16 cellular contexts compared by ENCODE assay signal in genomic region chr5:78783434-78784130, GRCh38.
A peak's percentile ranks its signal among the peaks of the same experiment; 100 is the strongest.
DNase-seq lines count a peak whose midpoint lies in the region; ATAC-seq, FAIRE-seq and TF ChIP-seq lines count a peak whose summit lies in the region.
"Had no signal": no experiment of that assay in that cellular context is flagged by ENCODE, and none has a peak within 500 bp of the region (broad histone marks: within the 10 kb centered on the region; RNA-seq: fewer than 3 reads in every experiment).

No MANE protein-coding gene starts in this region.

- H3K36me3 ChIP-seq in K562 (ENCODE audit: control insufficient read depth, insufficient read depth, low read length): no peaks in the 10 kb centered on the region
- H3K36me3 ChIP-seq: HAP-1 had no signal

- H3K4me1 Mint-ChIP-seq in endothelial cell (ENCODE audit: unreplicated experiment): peaks cover 9% of the 10 kb centered on the region

- no peak for TF ChIP-seq RAD21 in K562 (CRISPR knock-in tag; conservative IDR thresholded peaks at IDR 0.05 in 1 of 2, IDR thresholded peaks at IDR 0.05 in 1 of 2)

- H3K27me3 ChIP-seq in K562 (ENCODE audit: control insufficient read depth in 2 of 2, insufficient read depth in 2 of 2, low read length in 2 of 2): no peaks in the 10 kb centered on the region
- H3K27me3 ChIP-seq: BLaER1 treated with 17β-estradiol and CSF1 and Interleukin-3, amounts not matched to agents 10 nM and 100 nM had no signal

- CTCF ChIA-PET in K562 (lab: Yijun Ruan, JAX; ENCODE audit: low intra/inter-chr PET ratio): no interaction called here

- WGBS in K562 (ENCODE audit: insufficient coverage, low coverage, missing lambda C conversion rate): 56% methylated on average over 2 of the region's 2 CpGs

- POLR2A ChIA-PET in K562 (lab: Yijun Ruan, JAX): no interaction called here

- H3K27ac ChIP-seq in K562 (ENCODE audit: extremely low read depth, low read depth, low read length): no peak overlapping the region
- H3K27ac ChIP-seq: BLaER1 treated with 17β-estradiol and CSF1 and Interleukin-3, amounts not matched to agents 10 nM and 100 nM had no signal

- FAIRE-seq in A204.1 (lab: Jason Lieb, UNC) (peak; percentile 39), K562 (lab: Jason Lieb, UNC) (no peak)

- no peak for ATAC-seq in K562
- ATAC-seq in HG03460 (IDR thresholded peaks at IDR 0.05; ENCODE audit: unreplicated experiment): no peak
- no peak for ATAC-seq in HG03521 (IDR thresholded peaks at IDR 0.05; ENCODE audit: unreplicated experiment)
- ATAC-seq: CD8-positive, alpha-beta T cell had no signal

- DNase-seq in GM03348 (ENCODE audit: low spot score): peak; percentile 18
- DNase-seq in K562 (ENCODE audit: extremely low read depth in 1 of 4, low spot score in 3 of 4): no peak
- DNase-seq in fibroblast of the aortic adventitia (ENCODE audit: low read depth): peak; percentile 39
- no peak for DNase-seq in endothelial cell (ENCODE audit: low spot score)
- DNase-seq: Calu3; CD8-positive, alpha-beta T cell; KG1; NCI-H1417; NCI-H187; NCI-H2107; NCI-H2227 treated with DMSO at 0.1 percent for 48 hours had no signal

- intact Hi-C loops in K562 (cut with micrococcal nuclease): no loop called here

- in situ Hi-C loops in K562 (cut with MboI): no loop called here

- no peak for TF ChIP-seq POLR2A in K562 (conservative IDR thresholded peaks at IDR 0.05)

- peaks cover 15% of the 10 kb centered on the region for H3K36me3 Mint-ChIP-seq in endothelial cell (ENCODE audit: low read depth, unreplicated experiment)

- 0 out of 2 replicates have a peak overlapping the region, but pooled peaks have one; percentile 5 for H2AFZ ChIP-seq in K562 (ENCODE audit: low read depth, low read length)

- no peak overlapping the region for H3K27ac Mint-ChIP-seq in endothelial cell (ENCODE audit: unreplicated experiment)
- H3K27ac Mint-ChIP-seq: CD8-positive, alpha-beta T cell had no signal

- H3K4me1 ChIP-seq in K562 (replicated peaks in 1 of 2; ENCODE audit: control insufficient read depth in 2 of 2, insufficient read depth in 2 of 2, low read length in 2 of 2): peaks cover 11 to 13% of the 10 kb centered on the region in 2 experiments; a peak in 4 of 5 replicates
- H3K4me1 ChIP-seq: BLaER1 treated with 17β-estradiol and CSF1 and Interleukin-3, amounts not matched to agents 10 nM and 100 nM had no signal

- H4K20me1 ChIP-seq in K562 (replicated peaks; ENCODE audit: control insufficient read depth, insufficient read depth, low read length): no peaks in the 10 kb centered on the region
- H4K20me1 ChIP-seq: BLaER1 treated with 17β-estradiol and CSF1 and Interleukin-3, amounts not matched to agents 10 nM and 100 nM had no signal

- no peaks in the 10 kb centered on the region for H3K9me3 Mint-ChIP-seq in endothelial cell (ENCODE audit: unreplicated experiment)

- no peaks in the 10 kb centered on the region for H3K9me3 ChIP-seq in K562 (replicated peaks; ENCODE audit: control insufficient read depth, insufficient read depth, low read depth, low read length)
- H3K9me3 ChIP-seq: HAP-1 had no signal

- H3K9me1 ChIP-seq in K562 (ENCODE audit: control insufficient read depth, insufficient read depth, low read length): no peaks in the 10 kb centered on the region

- H3K4me3 Mint-ChIP-seq in endothelial cell (ENCODE audit: unreplicated experiment): no peak overlapping the region
- H3K4me3 Mint-ChIP-seq: CD8-positive, alpha-beta T cell had no signal

- H3K4me2 ChIP-seq in K562 (ENCODE audit: insufficient read depth, low read length): no peak overlapping the region
- H3K4me2 ChIP-seq: BLaER1 treated with 17β-estradiol and CSF1 and Interleukin-3, amounts not matched to agents 10 nM and 100 nM had no signal

- TF ChIP-seq EP300 in K562 (IDR thresholded peaks at IDR 0.05; ENCODE audit: low read length): no peak

- H3K79me2 ChIP-seq in K562 (ENCODE audit: control insufficient read depth, insufficient read depth, low read length): no peaks in the 10 kb centered on the region

- H3K27me3 Mint-ChIP-seq in endothelial cell (ENCODE audit: unreplicated experiment): peaks cover 1% of the 10 kb centered on the region

- TF ChIP-seq CTCF in K562 (IDR thresholded peaks at IDR 0.05 in 2 of 3, conservative IDR thresholded peaks at IDR 0.05 in 1 of 3; ENCODE audit: insufficient read depth in 2 of 3, low read depth in 1 of 3, low read length in 3 of 3): no peak
- no peak for TF ChIP-seq CTCF in fibroblast of the aortic adventitia (IDR thresholded peaks at IDR 0.05; ENCODE audit: insufficient read depth, low read length)
- TF ChIP-seq CTCF in endothelial cell (IDR thresholded peaks at IDR 0.05; ENCODE audit: unreplicated experiment): no peak

- H3K4me3 ChIP-seq in K562: no peak overlapping the region
- no peak overlapping the region for H3K4me3 ChIP-seq in fibroblast of the aortic adventitia (ENCODE audit: low read depth, low read length)
- H3K4me3 ChIP-seq: BLaER1 treated with 17β-estradiol and CSF1 and Interleukin-3, amounts not matched to agents 10 nM and 100 nM; HAP-1 had no signal

- BruUV-seq in K562 (replicated peaks; lab: Mats Ljungman, UMichigan): no TSS peak

- no peak overlapping the region for H3K9ac ChIP-seq in K562 (ENCODE audit: insufficient read depth in 1 of 2, low read depth in 2 of 2, low read length in 2 of 2)
- H3K9ac ChIP-seq: BLaER1 treated with 17β-estradiol and CSF1 and Interleukin-3, amounts not matched to agents 10 nM and 100 nM had no signal

TF ChIP-seq in K562, 482 proteins besides CTCF, POLR2A, EP300 and RAD21 (continues in another document):
- TF ChIP-seq CUX1 (CRISPR knock-in tag; IDR thresholded peaks at IDR 0.05) (no peak), ILK (tag; IDR thresholded peaks at IDR 0.05; ENCODE audit: borderline replicate concordance, low read depth) (no peak), ID3 (CRISPR knock-in tag; IDR thresholded peaks at IDR 0.05) (no peak), ID3 (tag; IDR thresholded peaks at IDR 0.05) (no peak), SNRNP70 (optimal IDR thresholded peaks at IDR 0.05; ENCODE audit: low read depth, low read length) (no peak), IRF1 (CRISPR knock-in tag; IDR thresholded peaks at IDR 0.05; ENCODE audit: borderline replicate concordance) (no peak), PTRF (tag; IDR thresholded peaks at IDR 0.05) (no peak), HMGXB4 (CRISPR knock-in tag; IDR thresholded peaks at IDR 0.05) (no peak), MTF1 (CRISPR knock-in tag; IDR thresholded peaks at IDR 0.05; ENCODE audit: borderline replicate concordance) (no peak)

Comparison
In these comparisons a context has a peak if more than half of its experiments do, and no peak if none do; other contexts are left out.
1. DNase-seq: peak in GM03348 (single experiment) and fibroblast of the aortic adventitia (single experiment); none in K562 (0 of 4) and endothelial cell (single experiment).